1 cellular context compared by ENCODE assay signal in genomic region chr15:81410318-81410753, GRCh38.
TF ChIP-seq lines count a peak whose summit lies in the region.

No MANE protein-coding gene starts in this region.

TF ChIP-seq in GM23338, 12 proteins besides CTCF, POLR2A, EP300 and RAD21 (continued from another document):
- no peak for TF ChIP-seq REST (IDR thresholded peaks at IDR 0.05; ENCODE audit: unreplicated experiment)
